ENCODE assay signal across 19 cellular contexts in genomic region chr9:81841326-81841725, GRCh38.
DNase-seq lines count a peak whose midpoint lies in the region; TF ChIP-seq lines count a peak whose summit lies in the region.
"Had no signal": no experiment of that assay in that cellular context is flagged by ENCODE, and none has a peak within 500 bp of the region (broad histone marks: within the 10 kb centered on the region; RNA-seq: fewer than 3 reads in every experiment).

No MANE protein-coding gene starts in this region.

- H3K56ac ChIP-seq in H9 (ENCODE audit: insufficient read length, low read depth, low read length): no peak overlapping the region

- no peak overlapping the region for H3K4me2 ChIP-seq in H9 (ENCODE audit: insufficient read depth, insufficient read length, low read length)
- no peak overlapping the region for H3K4me2 ChIP-seq in neuronal stem cell (ENCODE audit: insufficient read depth, low read length, poor library complexity, severe bottlenecking)
- H3K4me2 ChIP-seq: BLaER1 treated with 17β-estradiol and CSF1 and Interleukin-3, amounts not matched to agents 10 nM and 100 nM had no signal

- H2BK5ac ChIP-seq in H9 (ENCODE audit: insufficient read length, low read length) (no peak overlapping the region), neuronal stem cell (ENCODE audit: low read length) (no peak overlapping the region)

- H3K27me3 Mint-ChIP-seq in H9 (ENCODE audit: low read depth): no peaks in the 10 kb centered on the region; the same call in none of the 2 replicates
- no peaks in the 10 kb centered on the region for H3K27me3 Mint-ChIP-seq in activated CD4-positive, alpha-beta T cell treated with anti-CD3 and anti-CD28 coated beads, Interleukin-2, amount 10 ng/mL, durations not matched to agents 7 days and 5 days

- H2BK120ac ChIP-seq in H9 (ENCODE audit: low read depth, low read length, poor library complexity, severe bottlenecking) (no peak overlapping the region), neuronal stem cell (ENCODE audit: low read depth, low read length) (no peak overlapping the region)

- intact Hi-C loops in ascending aorta (cut with DNase I): loop anchor here (5.0 to 10.0 kb wide), 5 partner anchors 84 to 347 kb away; no protein-coding TSS in a partner anchor
- intact Hi-C loops in tibial artery (cut with DNase I; ENCODE audit: low total_unique reads): loop anchor here (5.0 kb wide), 1 partner anchor 154 kb away; the partner anchor contains the start of gene TLE1

- H2AK5ac ChIP-seq in H9 (ENCODE audit: insufficient read length, low read length) (no peak overlapping the region), neuronal stem cell (ENCODE audit: low read depth, low read length) (no peak overlapping the region)

- POLR2A ChIA-PET in activated CD4-positive, alpha-beta T cell treated with anti-CD3 and anti-CD28 coated beads, Interleukin-2, amount 10 ng/mL, durations not matched to agents 7 days and 5 days (lab: Charles Lee): no interaction called here
- POLR2A ChIA-PET in HEK293T (lab: Yijun Ruan, JAX): no interaction called here

- H3K9ac ChIP-seq in H9 (ENCODE audit: extremely low read depth, insufficient read length, low read length) (no peak overlapping the region), neuronal stem cell (ENCODE audit: low read depth, low read length, poor library complexity) (no peak overlapping the region)
- H3K9ac ChIP-seq: BLaER1 treated with 17β-estradiol and CSF1 and Interleukin-3, amounts not matched to agents 10 nM and 100 nM had no signal

- DNase-seq in H9: peak; percentile 54
- no peak for DNase-seq in ascending aorta (ENCODE audit: low spot score in 2 of 2)
- peak; percentile 49 for DNase-seq in iPS-NIHi11 (ENCODE audit: low spot score)
- no peak for DNase-seq in neuronal stem cell (ENCODE audit: low spot score)
- DNase-seq in activated CD4-positive, alpha-beta T cell treated with anti-CD3 and anti-CD28 coated beads, Interleukin-2, amount 10 ng/mL, durations not matched to agents 7 days and 5 days: no peak
- no peak for DNase-seq in stimulated activated CD4-positive, alpha-beta T cell treated with anti-CD3 and anti-CD28 coated beads, Interleukin-2, amount 100 ng/mL, for 48 hours
- DNase-seq in HEK293T (ENCODE audit: extremely low spot score): no peak
- no peak for DNase-seq in tibial artery
- DNase-seq: Calu3; CD8-positive, alpha-beta T cell; HCEC 1CT; NCI-H1105 treated with DMSO at 0.1 percent for 48 hours; NCI-H1694; OCI-M1; RPMI8226; SIG-M5 had no signal

- H2AFZ ChIP-seq in H9 (ENCODE audit: low read length) (no peak overlapping the region), neuronal stem cell (ENCODE audit: low read length) (no peak overlapping the region)

- no peaks in the 10 kb centered on the region for H3K79me2 ChIP-seq in H9 (ENCODE audit: insufficient read depth, low read length)

- H3K14ac ChIP-seq in H9 (ENCODE audit: insufficient read depth, low read length) (no peak overlapping the region), neuronal stem cell (ENCODE audit: low read length) (no peak overlapping the region)

- peaks cover 18 to 22% of the 10 kb centered on the region in 2 experiments for H3K4me1 Mint-ChIP-seq in H9
- H3K4me1 Mint-ChIP-seq in activated CD4-positive, alpha-beta T cell treated with anti-CD3 and anti-CD28 coated beads, Interleukin-2, amount 10 ng/mL, durations not matched to agents 7 days and 5 days: no peaks in the 10 kb centered on the region

- H2BK15ac ChIP-seq in H9 (ENCODE audit: low read depth, low read length) (no peak overlapping the region), neuronal stem cell (ENCODE audit: low read length) (no peak overlapping the region)

- H2BK20ac ChIP-seq in H9 (ENCODE audit: low read depth, low read length, poor library complexity, severe bottlenecking): no peak overlapping the region

- H3K18ac ChIP-seq in H9 (ENCODE audit: insufficient read length, low read depth, low read length) (no peak overlapping the region), neuronal stem cell (ENCODE audit: low read length) (peak overlapping the region; percentile 3)

- H3K27me3 ChIP-seq in H9 (ENCODE audit: insufficient read depth, low read length) (no peaks in the 10 kb centered on the region), ascending aorta (no peaks in the 10 kb centered on the region), neuronal stem cell (ENCODE audit: control insufficient read depth in 3 of 3, insufficient read depth in 3 of 3, low read depth in 1 of 3, low read length in 3 of 3) (no peaks in the 10 kb centered on the region), tibial artery (no peaks in the 10 kb centered on the region)
- H3K27me3 ChIP-seq: BLaER1 treated with 17β-estradiol and CSF1 and Interleukin-3, amounts not matched to agents 10 nM and 100 nM had no signal

- H3T11ph ChIP-seq in H9 (ENCODE audit: low read length): no peak overlapping the region

- H3K4me1 ChIP-seq in H9 (ENCODE audit: insufficient read depth, low read length) (peaks cover 9% of the 10 kb centered on the region; the same call in 1 of the 2 replicates), ascending aorta (peaks cover 0 to 2% of the 10 kb centered on the region in 2 donors), neuronal stem cell (ENCODE audit: control insufficient read depth in 2 of 2, insufficient read depth in 1 of 2, low read depth in 1 of 2, low read length in 2 of 2) (peaks cover 0 to 2% of the 10 kb centered on the region in 2 donors), tibial artery (peaks cover 0 to 3% (median 1%) of the 10 kb centered on the region in 4 donors)
- H3K4me1 ChIP-seq: BLaER1 treated with 17β-estradiol and CSF1 and Interleukin-3, amounts not matched to agents 10 nM and 100 nM had no signal

- no peak overlapping the region; a peak in 1 of 7 replicates for H3K27ac Mint-ChIP-seq in H9
- no peak overlapping the region for H3K27ac Mint-ChIP-seq in activated CD4-positive, alpha-beta T cell treated with anti-CD3 and anti-CD28 coated beads, Interleukin-2, amount 10 ng/mL, durations not matched to agents 7 days and 5 days
- H3K27ac Mint-ChIP-seq: CD8-positive, alpha-beta T cell had no signal

- H3K9me3 Mint-ChIP-seq in H9: no peaks in the 10 kb centered on the region; a peak in 1 of 5 replicates
- no peaks in the 10 kb centered on the region for H3K9me3 Mint-ChIP-seq in activated CD4-positive, alpha-beta T cell treated with anti-CD3 and anti-CD28 coated beads, Interleukin-2, amount 10 ng/mL, durations not matched to agents 7 days and 5 days

- H2BK12ac ChIP-seq in H9 (ENCODE audit: insufficient read length, low read depth, low read length) (no peak overlapping the region), neuronal stem cell (ENCODE audit: low read length) (no peak overlapping the region)

- no peak overlapping the region for H4K91ac ChIP-seq in H9 (ENCODE audit: insufficient read length, low read depth, low read length)
- H4K91ac ChIP-seq in neuronal stem cell (ENCODE audit: low read depth, low read length, poor library complexity): no peak overlapping the region

- H3K4ac ChIP-seq in H9 (ENCODE audit: low read depth, low read length) (no peak overlapping the region), neuronal stem cell (ENCODE audit: low read length) (no peak overlapping the region)

- H3K36me3 ChIP-seq in ascending aorta (no peaks in the 10 kb centered on the region), neuronal stem cell (replicated peaks in 1 of 2; ENCODE audit: control insufficient read depth in 2 of 2, insufficient read depth in 2 of 2, low read length in 2 of 2) (no peaks in the 10 kb centered on the region), tibial artery (no peaks in the 10 kb centered on the region)
- H3K36me3 ChIP-seq: BLaER1 treated with 17β-estradiol and CSF1 and Interleukin-3, amounts not matched to agents 10 nM and 100 nM had no signal

- H3K36me3 Mint-ChIP-seq in H9 (ENCODE audit: insufficient read depth in 1 of 3, low read depth in 3 of 3): no peaks in the 10 kb centered on the region
- no peaks in the 10 kb centered on the region for H3K36me3 Mint-ChIP-seq in activated CD4-positive, alpha-beta T cell treated with anti-CD3 and anti-CD28 coated beads, Interleukin-2, amount 10 ng/mL, durations not matched to agents 7 days and 5 days (ENCODE audit: low read depth)
- H3K36me3 Mint-ChIP-seq: CD8-positive, alpha-beta T cell had no signal

- H3K4me3 Mint-ChIP-seq in H9: no peak overlapping the region
- H3K4me3 Mint-ChIP-seq in activated CD4-positive, alpha-beta T cell treated with anti-CD3 and anti-CD28 coated beads, Interleukin-2, amount 10 ng/mL, durations not matched to agents 7 days and 5 days: no peak overlapping the region
- H3K4me3 Mint-ChIP-seq: CD8-positive, alpha-beta T cell had no signal

- H3K23ac ChIP-seq in H9 (ENCODE audit: insufficient read length, low read depth, low read length) (no peak overlapping the region), neuronal stem cell (ENCODE audit: low read depth, low read length, poor library complexity) (no peak overlapping the region)

- H3K79me1 ChIP-seq in H9 (ENCODE audit: insufficient read depth, low read depth, low read length, poor library complexity, severe bottlenecking) (no peaks in the 10 kb centered on the region), neuronal stem cell (ENCODE audit: low read depth, low read length) (no peaks in the 10 kb centered on the region)

- H3K23me2 ChIP-seq in H9 (ENCODE audit: insufficient read length, low read depth, low read length, poor library complexity, severe bottlenecking): no peaks in the 10 kb centered on the region

- H4K8ac ChIP-seq in H9 (replicated peaks; ENCODE audit: insufficient read length, low read depth, low read length) (no peak overlapping the region), neuronal stem cell (ENCODE audit: low read depth, low read length) (no peak overlapping the region)

- H3K4me3 ChIP-seq in ascending aorta: no peak overlapping the region
- H3K4me3 ChIP-seq in neuronal stem cell (ENCODE audit: low read length in 2 of 2): no peak overlapping the region
- H3K4me3 ChIP-seq in tibial artery: no peak overlapping the region
- H3K4me3 ChIP-seq: BLaER1 treated with 17β-estradiol and CSF1 and Interleukin-3, amounts not matched to agents 10 nM and 100 nM; GM12878; K562 had no signal

- CTCF ChIA-PET in activated CD4-positive, alpha-beta T cell treated with anti-CD3 and anti-CD28 coated beads, Interleukin-2, amount 10 ng/mL, durations not matched to agents 7 days and 5 days (lab: Charles Lee): no interaction called here
- CTCF ChIA-PET in HEK293T (lab: Yijun Ruan, JAX): no interaction called here

- H4K5ac ChIP-seq in H9 (ENCODE audit: insufficient read length, low read depth, low read length): no peak overlapping the region

- H3K27ac ChIP-seq in H9 (ENCODE audit: insufficient read length, low read depth, low read length) (no peak overlapping the region), ascending aorta (peak overlapping the region; percentile 10 to 82), neuronal stem cell (replicated peaks; ENCODE audit: low read length) (no peak overlapping the region), tibial artery (no peak overlapping the region)
- H3K27ac ChIP-seq: BLaER1 treated with 17β-estradiol and CSF1 and Interleukin-3, amounts not matched to agents 10 nM and 100 nM had no signal

- no peaks in the 10 kb centered on the region for H4K20me1 ChIP-seq in H9 (ENCODE audit: control insufficient read depth, insufficient read depth, insufficient read length)
- H4K20me1 ChIP-seq: BLaER1 treated with 17β-estradiol and CSF1 and Interleukin-3, amounts not matched to agents 10 nM and 100 nM had no signal

- WGBS in H9 (ENCODE audit: extremely low coverage, insufficient read length, low lambda C conversion rate): no CpG with 5 or more reads among the region's 6 CpGs
- WGBS in neuronal stem cell (ENCODE audit: extremely low coverage in 2 of 2, insufficient read length in 2 of 2, insufficient replicate concordance in 1 of 2), 2 donors: no CpG with 5 or more reads among the region's 6 CpGs

- no peaks in the 10 kb centered on the region for H3K9me3 ChIP-seq in H9 (ENCODE audit: control insufficient read depth, low read depth, low read length)
- no peaks in the 10 kb centered on the region for H3K9me3 ChIP-seq in ascending aorta
- H3K9me3 ChIP-seq in neuronal stem cell (replicated peaks in 1 of 2; ENCODE audit: control insufficient read depth in 2 of 2, insufficient read depth in 1 of 2, low read depth in 1 of 2, low read length in 2 of 2): no peaks in the 10 kb centered on the region
- H3K9me3 ChIP-seq in tibial artery: no peaks in the 10 kb centered on the region
- H3K9me3 ChIP-seq: BLaER1 treated with 17β-estradiol and CSF1 and Interleukin-3, amounts not matched to agents 10 nM and 100 nM had no signal

- no peak; the same call in 2 of the 3 replicates for TF ChIP-seq CTCF in H9 (conservative IDR thresholded peaks at IDR 0.05)
- peak in 1 of 3 experiments; percentile 6 for TF ChIP-seq CTCF in ascending aorta (IDR thresholded peaks at IDR 0.05)
- no peak for TF ChIP-seq CTCF in tibial artery (IDR thresholded peaks at IDR 0.05)

Comparison
In these comparisons a context has a peak if more than half of its experiments do, and no peak if none do; other contexts are left out.
1. DNase-seq: peak in H9 (single experiment) and iPS-NIHi11 (single experiment); none in ascending aorta (0 of 2), neuronal stem cell (single experiment), activated CD4-positive, alpha-beta T cell treated with anti-CD3 and anti-CD28 coated beads, Interleukin-2, amount 10 ng/mL, durations not matched to agents 7 days and 5 days (single experiment), stimulated activated CD4-positive, alpha-beta T cell treated with anti-CD3 and anti-CD28 coated beads, Interleukin-2, amount 100 ng/mL, for 48 hours (0 of 2), HEK293T (single experiment) and tibial artery (0 of 2).
2. H3K27ac ChIP-seq: peak in ascending aorta (2 of 2); none in H9 (single experiment), neuronal stem cell (single experiment) and tibial artery (0 of 2).